In genomic region chr21:27233514-27233913, GRCh38 we compare ENCODE assay signal across 8 cellular contexts.
"Had no signal": no experiment of that assay in that cellular context is flagged by ENCODE, and none has a peak within 500 bp of the region (broad histone marks: within the 10 kb centered on the region; RNA-seq: fewer than 3 reads in every experiment).

No MANE protein-coding gene starts in this region.

- FAIRE-seq: HTR-8/SVneo had no signal

- ATAC-seq: HCT116 had no signal

- H3K9me3 ChIP-seq: HAP-1 had no signal

- H3K27ac ChIP-seq: GM23248 had no signal

- H3K9ac ChIP-seq: GM23248 had no signal

- H3K4me3 ChIP-seq: GM23248, HAP-1 had no signal

- DNase-seq: GM23248, GOT3, H7, HFFc6, KBM-7 had no signal

- H3K4me1 ChIP-seq: HAP-1 had no signal

- H2AFZ ChIP-seq: GM23248 had no signal

- H3K36me3 ChIP-seq: HAP-1 had no signal
